ENCODE assay signal across 8 cellular contexts in the genomic region with DNA sequence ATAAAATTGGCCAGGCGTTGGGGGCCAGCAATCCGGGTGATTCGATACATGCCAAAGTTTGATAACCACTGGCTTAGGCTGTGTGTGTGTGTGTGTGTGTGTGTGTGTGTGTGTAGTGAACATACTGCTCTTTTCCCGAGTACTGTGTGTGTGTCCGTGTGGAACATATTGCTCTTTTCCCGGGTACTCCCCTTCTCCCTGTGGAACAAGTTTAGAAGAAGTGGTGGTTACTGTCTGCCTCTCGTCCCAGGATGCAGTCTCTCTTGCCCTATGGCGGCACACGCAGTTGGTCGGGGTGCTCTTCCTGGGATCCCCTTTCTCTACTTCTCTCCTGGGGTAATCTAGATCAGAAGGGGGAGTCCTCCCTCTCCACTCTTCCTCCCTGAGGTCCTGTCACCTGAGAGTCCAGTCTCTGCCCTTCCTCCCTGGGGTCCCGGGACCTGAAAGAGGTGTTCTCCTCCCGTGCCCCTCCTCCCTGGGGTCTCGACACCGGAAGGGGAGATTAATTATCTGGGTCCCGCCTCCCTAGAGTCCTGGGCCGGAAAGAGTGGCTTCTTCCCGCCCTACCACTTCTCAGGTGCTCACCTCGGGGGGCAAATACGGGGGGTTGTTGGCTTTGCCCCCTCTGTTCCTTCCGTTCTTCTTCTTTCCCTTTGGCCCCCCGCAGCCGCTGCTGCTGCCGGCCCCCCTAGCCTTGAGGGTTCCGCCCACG.
DNase-seq lines count a peak whose midpoint lies in the region; ATAC-seq and TF ChIP-seq lines count a peak whose summit lies in the region.

No MANE protein-coding gene starts in this region.

- H3K27ac ChIP-seq in stomach smooth muscle (ENCODE audit: low read length), result peak overlapping the region; percentile 82

- DNase-seq in DMS114 treated with DMSO at 0.1 percent for 48 hours (lab: John Stamatoyannopoulos, UW; ENCODE audit: unreplicated experiment) (peak; percentile 37), HCEC 1CT (peak; percentile 23), NCI-H510A (lab: John Stamatoyannopoulos, UW) (peak; percentile 65), activated T-cell treated with anti-CD3 and anti-CD28 coated beads for 1 hour (ENCODE audit: low read depth) (peak; percentile 39), erythroblast (lab: John Stamatoyannopoulos, UW) (peak; percentile 77 to 88)

- peak overlapping the region; percentile 57 for H3K4me3 ChIP-seq in mucosa of stomach (ENCODE audit: low read length)
- peak overlapping the region; percentile 82 to 97 for H3K4me3 ChIP-seq in stomach smooth muscle (ENCODE audit: low read length in 2 of 2)

- H3K9me3 ChIP-seq in mucosa of stomach (ENCODE audit: control insufficient read depth, low read length) (no peaks in the 10 kb centered on the region), stomach smooth muscle (ENCODE audit: control insufficient read depth in 2 of 2, low read length in 2 of 2) (no peaks in the 10 kb centered on the region)

- H3K9ac ChIP-seq in mucosa of stomach (ENCODE audit: low read length) (peak overlapping the region; percentile 93), stomach smooth muscle (ENCODE audit: low read length in 2 of 2) (peak overlapping the region; percentile 79 to 94)

- H3K4me1 ChIP-seq in mucosa of stomach (ENCODE audit: control insufficient read depth, insufficient read depth, low read length) (peaks cover 23% of the 10 kb centered on the region), stomach smooth muscle (ENCODE audit: control insufficient read depth, insufficient read depth, low read length) (peaks cover 27% of the 10 kb centered on the region)

- H3K27me3 ChIP-seq in mucosa of stomach (ENCODE audit: control insufficient read depth, insufficient read depth, low read length) (no peaks in the 10 kb centered on the region), stomach smooth muscle (ENCODE audit: control insufficient read depth in 1 of 2, insufficient read depth in 2 of 2, low read length in 2 of 2) (no peaks in the 10 kb centered on the region)

- ATAC-seq in HG03139 (IDR thresholded peaks at IDR 0.05; ENCODE audit: unreplicated experiment), result no peak

- H3K36me3 ChIP-seq in mucosa of stomach (ENCODE audit: control insufficient read depth, insufficient read depth, low read length) (peaks cover 16% of the 10 kb centered on the region), stomach smooth muscle (ENCODE audit: control insufficient read depth in 2 of 2, insufficient read depth in 2 of 2, low read length in 2 of 2) (peaks cover 22 to 23% of the 10 kb centered on the region in 2 donors)

- TF ChIP-seq POLR2A in erythroblast (IDR thresholded peaks at IDR 0.05; ENCODE audit: low read length), result peak; percentile 51

Comparison
In these comparisons a context has a peak if more than half of its experiments do, and no peak if none do; other contexts are left out.
1. DNase-seq: peak in every context shown above with its lines; median percentile 82 in erythroblast; 65 in NCI-H510A; 39 in activated T-cell treated with anti-CD3 and anti-CD28 coated beads for 1 hour; 37 in DMS114 treated with DMSO at 0.1 percent for 48 hours; 23 in HCEC 1CT.